In the genomic region with DNA sequence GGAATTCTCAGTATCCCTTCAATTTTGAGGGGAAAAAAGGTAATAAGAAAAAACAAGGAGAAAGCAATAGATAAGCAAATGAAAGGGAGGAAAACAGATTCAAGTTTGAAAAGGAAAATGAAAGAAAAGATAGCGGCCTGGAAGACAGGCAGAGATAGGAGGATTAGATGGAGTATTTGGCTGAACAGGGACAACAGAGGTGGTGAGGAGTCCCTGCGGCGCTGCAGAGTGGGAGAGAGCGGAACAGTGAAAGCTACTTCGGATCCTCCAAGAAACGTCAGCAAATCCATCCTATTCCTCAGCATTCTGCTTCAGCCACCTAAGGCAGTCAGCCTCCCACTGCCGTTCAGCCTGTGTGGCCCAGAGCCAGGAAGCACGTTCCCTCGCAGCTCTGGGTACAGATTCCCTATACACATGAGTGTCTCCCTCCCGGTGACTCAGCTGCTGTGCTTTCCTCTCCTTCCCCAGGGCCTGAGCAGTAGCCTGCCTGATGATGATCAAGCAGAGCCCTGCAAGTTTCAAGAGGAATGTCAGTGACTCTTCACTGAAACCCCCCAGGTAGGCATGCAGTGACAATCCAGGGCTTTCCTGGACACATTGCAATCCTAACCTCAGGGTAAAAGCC, we compare ENCODE assay signal across 7 cellular contexts. TPM values are rescaled to one million over a fixed set of nuclear protein-coding genes. Genes with fewer than 3 reads are reported as not detected.
A peak's percentile ranks its signal among the peaks of the same experiment; 100 is the strongest.
DNase-seq lines count a peak whose midpoint lies in the region; ATAC-seq, FAIRE-seq and TF ChIP-seq lines count a peak whose summit lies in the region.

No MANE protein-coding gene starts in this region.

- no peaks in the 10 kb centered on the region for H3K9me3 ChIP-seq in right atrium auricular region
- H3K9me3 ChIP-seq in effector memory CD4-positive, alpha-beta T cell (ENCODE audit: control insufficient read depth, low read length), result no peaks in the 10 kb centered on the region

- peak; percentile 89 for FAIRE-seq in HTR-8/SVneo (lab: Jason Lieb, UNC)

- H3K27me3 Mint-ChIP-seq in WTC11 (ENCODE audit: low read depth), result peaks cover 10% of the 10 kb centered on the region
- peaks cover 4 to 12% (median 5%) of the 10 kb centered on the region in 5 donors for H3K27me3 Mint-ChIP-seq in naive thymus-derived CD8-positive, alpha-beta T cell

- no peaks in the 10 kb centered on the region for H3K27me3 ChIP-seq in right atrium auricular region
- H3K27me3 ChIP-seq in effector memory CD4-positive, alpha-beta T cell (replicated peaks; ENCODE audit: control insufficient read depth, insufficient read depth, low read length, poor library complexity, severe bottlenecking), result peaks cover 3% of the 10 kb centered on the region

- no peaks in the 10 kb centered on the region for H3K36me3 ChIP-seq in right atrium auricular region
- H3K36me3 ChIP-seq in effector memory CD4-positive, alpha-beta T cell (ENCODE audit: control insufficient read depth, insufficient read depth, low read length), result no peaks in the 10 kb centered on the region

- POLR2A ChIA-PET in WTC11 (lab: Charles Lee), result no interaction called here
- POLR2A ChIA-PET in naive thymus-derived CD8-positive, alpha-beta T cell (lab: Charles Lee), result interaction anchor here (0.7 to 1.1 kb wide), 2 partner anchors 28 to 153 kb away, joined by 3 to 6 read pairs; no protein-coding TSS in a partner anchor

- ATAC-seq in WTC11, result peak; percentile 90
- ATAC-seq in naive thymus-derived CD8-positive, alpha-beta T cell, result no peak

- H3K27ac Mint-ChIP-seq in WTC11, result no peak overlapping the region
- no peak overlapping the region for H3K27ac Mint-ChIP-seq in naive thymus-derived CD8-positive, alpha-beta T cell

- H3K4me3 Mint-ChIP-seq in WTC11, result no peak overlapping the region
- H3K4me3 Mint-ChIP-seq in naive thymus-derived CD8-positive, alpha-beta T cell, result peak overlapping the region in 5 of 10 donors; percentile 13 to 43 (median 21)

- TF ChIP-seq CTCF in WTC11 (IDR thresholded peaks at IDR 0.05), result no peak
- TF ChIP-seq CTCF in right atrium auricular region (IDR thresholded peaks at IDR 0.05), result no peak

- H3K4me1 Mint-ChIP-seq in WTC11, result peaks cover 25% of the 10 kb centered on the region
- peaks cover 0 to 8% (median 6%) of the 10 kb centered on the region in 4 donors for H3K4me1 Mint-ChIP-seq in naive thymus-derived CD8-positive, alpha-beta T cell

- H3K4me3 ChIP-seq in right atrium auricular region, result peak overlapping the region in 1 of 2 donors; percentile 31
- H3K4me3 ChIP-seq in effector memory CD4-positive, alpha-beta T cell (ENCODE audit: insufficient read depth, low read depth, low read length, poor library complexity, severe bottlenecking), result no peak overlapping the region

- H3K9me3 Mint-ChIP-seq in WTC11, result no peaks in the 10 kb centered on the region
- H3K9me3 Mint-ChIP-seq in naive thymus-derived CD8-positive, alpha-beta T cell, result no peaks in the 10 kb centered on the region

- peaks cover 0 to 6% of the 10 kb centered on the region in 2 donors for H3K4me1 ChIP-seq in right atrium auricular region
- H3K4me1 ChIP-seq in effector memory CD4-positive, alpha-beta T cell (ENCODE audit: control insufficient read depth, insufficient read depth, low read length, poor library complexity, severe bottlenecking), result no peaks in the 10 kb centered on the region

- H3K36me3 Mint-ChIP-seq in WTC11, result no peaks in the 10 kb centered on the region
- no peaks in the 10 kb centered on the region for H3K36me3 Mint-ChIP-seq in naive thymus-derived CD8-positive, alpha-beta T cell

- CTCF ChIA-PET in WTC11 (lab: Charles Lee), result interaction anchor here (0.6 kb wide), 1 partner anchor 40 kb away, joined by 3 read pairs; no protein-coding TSS in a partner anchor

- DNase-seq in HTR-8/SVneo (ENCODE audit: insufficient read length, low spot score) (peak; percentile 88), WTC11 (ENCODE audit: low spot score) (peak; percentile 35), right atrium auricular region (ENCODE audit: low spot score) (peak; percentile 67), smooth muscle cell of the brain vasculature (ENCODE audit: low read depth, low spot score) (peak; percentile 62), NCI-H748 (lab: John Stamatoyannopoulos, UW; ENCODE audit: unreplicated experiment) (no peak)
- DNase-seq in effector memory CD4-positive, alpha-beta T cell, result no peak
- DNase-seq in naive thymus-derived CD8-positive, alpha-beta T cell, result no peak

- no peak overlapping the region for H3K27ac ChIP-seq in right atrium auricular region
- no peak overlapping the region for H3K27ac ChIP-seq in effector memory CD4-positive, alpha-beta T cell (ENCODE audit: insufficient read depth, low read length, poor library complexity, severe bottlenecking)

TF ChIP-seq in WTC11, 78 proteins besides CTCF, POLR2A, EP300 and RAD21:
- TF ChIP-seq MAX (CRISPR knock-in tag; IDR thresholded peaks at IDR 0.05) (0 out of 2 replicates have a peak, but pooled peaks have one; percentile 32), NR1H2 (CRISPR knock-in tag; IDR thresholded peaks at IDR 0.05) (no peak)

RNA-seq across cellular contexts. Expression of gene CDYL, which starts 43.4 kb away (rescaled TPM):
- total RNA-seq in WTC11 (2021), result 83.2 to 92.0 TPM (median 89.3 TPM) in 3 replicates
- total RNA-seq in right atrium auricular region, result 10 to 100 TPM; 23.7 to 28.9 TPM
- 10 to 100 TPM; 47.8 to 49.3 TPM for total RNA-seq in naive thymus-derived CD8-positive, alpha-beta T cell
- polyA plus RNA-seq in naive thymus-derived CD8-positive, alpha-beta T cell, result 1 to 10 TPM; 5.6 to 6.1 (median 5.7) TPM

Comparison
In these comparisons a context has a peak if more than half of its experiments do, and no peak if none do; other contexts are left out.
1. DNase-seq: peak in HTR-8/SVneo (single experiment), WTC11 (single experiment), right atrium auricular region (single experiment) and smooth muscle cell of the brain vasculature (single experiment); none in effector memory CD4-positive, alpha-beta T cell (0 of 3), naive thymus-derived CD8-positive, alpha-beta T cell (0 of 10) and NCI-H748 (single experiment).